ENCODE assay signal across 22 cellular contexts in genomic region chr15:73568881-73569280, GRCh38.
"Had no signal": no experiment of that assay in that cellular context is flagged by ENCODE, and none has a peak within 500 bp of the region (broad histone marks: within the 10 kb centered on the region; RNA-seq: fewer than 3 reads in every experiment).

No MANE protein-coding gene starts in this region.

- H3K27me3 Mint-ChIP-seq: activated naive CD8-positive, alpha-beta T cell; activated T-cell treated with anti-CD3 and anti-CD28 coated beads, Interleukin-2, amount 50 U/mL, for 24 hours had no signal

- H3K4me1 ChIP-seq: testis had no signal

- H3K36me3 ChIP-seq: colonic mucosa had no signal

- H3K27ac Mint-ChIP-seq: activated naive CD8-positive, alpha-beta T cell; activated T-cell treated with anti-CD3 and anti-CD28 coated beads, Interleukin-2, amount 50 U/mL, for 24 hours; natural killer cell had no signal

- H3K9me3 Mint-ChIP-seq: activated T-cell treated with anti-CD3 and anti-CD28 coated beads, Interleukin-2, amount 50 U/mL, for 24 hours; activated T-helper 2 cell treated with anti-CD3 and anti-CD28 coated beads, Interferon-gamma antibody, Interleukin-2, Interleukin-4, amounts not matched to agents 10 μg/mL and 5 μg/mL and 100 μg/mL, durations not matched to agents 14 hours and 24 hours and 36 hours; natural killer cell had no signal

- H3K27ac ChIP-seq: colonic mucosa, dorsolateral prefrontal cortex, heart left ventricle, right atrium auricular region, spleen, testis, transverse colon, VCaP had no signal

- H3K4me3 ChIP-seq: colonic mucosa, dorsolateral prefrontal cortex, heart left ventricle, right atrium auricular region, spleen, testis, transverse colon had no signal

- H3K27me3 ChIP-seq: colonic mucosa, dorsolateral prefrontal cortex, heart left ventricle, right atrium auricular region, spleen, testis, transverse colon had no signal

- H3K4me3 Mint-ChIP-seq: activated naive CD8-positive, alpha-beta T cell; activated T-cell treated with anti-CD3 and anti-CD28 coated beads, Interleukin-2, amount 50 U/mL, for 24 hours; natural killer cell had no signal

- H3K9me3 ChIP-seq: colonic mucosa, heart left ventricle, right atrium auricular region, spleen, testis, transverse colon had no signal

- ATAC-seq: heart left ventricle, natural killer cell had no signal

- DNase-seq: activated CD4-positive, alpha-beta T cell treated with anti-CD3 and anti-CD28 coated beads for 48 hours; activated CD4-positive, alpha-beta T cell treated with anti-CD3 and anti-CD28 coated beads, Interleukin-2, amount 50 U/mL, for 48 hours; activated CD8-positive, alpha-beta memory T cell treated with anti-CD3 and anti-CD28 coated beads, Interleukin-2, amount 50 U/mL, for 48 hours; activated naive CD4-positive, alpha-beta T cell; activated T-cell treated with anti-CD3 and anti-CD28 coated beads, Interleukin-2, amount 50 U/mL, for 24 hours; anterior cingulate cortex; colonic mucosa; dorsolateral prefrontal cortex; effector memory CD4-positive, alpha-beta T cell; heart left ventricle; hypothalamus; midbrain; natural killer cell; spleen; stimulated activated naive CD4-positive, alpha-beta T cell treated with Interleukin-2 at 50 U/mL for 16 hours; T-helper 9 cell; testis; transverse colon had no signal
